ENCODE assay signal across 17 cellular contexts in genomic region chr3:129421988-129422745, GRCh38. TPM values are rescaled to one million over a fixed set of nuclear protein-coding genes. Genes with fewer than 3 reads are reported as not detected.
A peak's percentile ranks its signal among the peaks of the same experiment; 100 is the strongest.
DNase-seq lines count a peak whose midpoint lies in the region; FAIRE-seq and TF ChIP-seq lines count a peak whose summit lies in the region.
"Had no signal": no experiment of that assay in that cellular context is flagged by ENCODE, and none has a peak within 500 bp of the region (broad histone marks: within the 10 kb centered on the region; RNA-seq: fewer than 3 reads in every experiment).

No MANE protein-coding gene starts in this region.

- no peaks in the 10 kb centered on the region; the same call in 1 of the 2 replicates for H3K36me3 ChIP-seq in OCI-LY1 (ENCODE audit: insufficient read depth, low read length)
- no peaks in the 10 kb centered on the region for H3K36me3 ChIP-seq in endothelial cell of umbilical vein (ENCODE audit: control insufficient read depth in 2 of 2, extremely low read depth in 1 of 2, insufficient read depth in 2 of 2, low read length in 2 of 2)
- no peaks in the 10 kb centered on the region for H3K36me3 ChIP-seq in osteoblast (ENCODE audit: insufficient read depth, low read length)
- H3K36me3 ChIP-seq: tibial nerve had no signal

- H3F3A ChIP-seq in OCI-LY1 (ENCODE audit: insufficient read depth, low read length) = no peaks in the 10 kb centered on the region

- intact Hi-C loops in endothelial cell of umbilical vein (cut with micrococcal nuclease) = no loop called here

- POLR2A ChIA-PET in endothelial cell of umbilical vein (lab: Charles Lee) = no interaction called here

- H3K9me3 ChIP-seq in OCI-LY1 (ENCODE audit: low read length) (no peaks in the 10 kb centered on the region), endothelial cell of umbilical vein (replicated peaks; ENCODE audit: control insufficient read depth, insufficient read depth, low read length) (no peaks in the 10 kb centered on the region), osteoblast (ENCODE audit: low read depth, low read length) (no peaks in the 10 kb centered on the region)
- H3K9me3 ChIP-seq: tibial nerve had no signal

- TF ChIP-seq CTCF in OCI-LY1 (IDR thresholded peaks at IDR 0.05; ENCODE audit: low read length) = peak; percentile 62
- peak in 1 of 2 donors; percentile 25 for TF ChIP-seq CTCF in endothelial cell of umbilical vein (IDR thresholded peaks at IDR 0.05; ENCODE audit: extremely low read depth in 1 of 2, insufficient read depth in 1 of 2, low read depth in 1 of 2, low read length in 2 of 2)
- TF ChIP-seq CTCF in osteoblast (IDR thresholded peaks at IDR 0.05; ENCODE audit: extremely low read depth, low read depth, low read length) = peak; percentile 34

- H3K4me1 ChIP-seq in OCI-LY1 (ENCODE audit: insufficient read depth, low read length, severe bottlenecking) = peaks cover 18% of the 10 kb centered on the region
- H3K4me1 ChIP-seq in endothelial cell of umbilical vein (ENCODE audit: control insufficient read depth, extremely low read depth, insufficient read depth, low read length) = peaks cover 6% of the 10 kb centered on the region
- H3K4me1 ChIP-seq in osteoblast (ENCODE audit: insufficient read depth, low read length) = peaks cover 7% of the 10 kb centered on the region
- H3K4me1 ChIP-seq: tibial nerve had no signal

- no peaks in the 10 kb centered on the region for H3K27me3 ChIP-seq in OCI-LY1 (ENCODE audit: insufficient read depth, low read length)
- H3K27me3 ChIP-seq in endothelial cell of umbilical vein (ENCODE audit: control insufficient read depth in 2 of 2, insufficient read depth in 2 of 2, low read length in 2 of 2) = no peaks in the 10 kb centered on the region
- no peaks in the 10 kb centered on the region for H3K27me3 ChIP-seq in osteoblast (ENCODE audit: insufficient read depth, low read length)
- H3K27me3 ChIP-seq: tibial nerve had no signal

- DNase-seq in NCI-H82 (lab: John Stamatoyannopoulos, UW) (peak; percentile 13), NCI-H82 treated with DMSO at 0.1 percent for 48 hours (lab: John Stamatoyannopoulos, UW; ENCODE audit: unreplicated experiment) (no peak), endothelial cell of umbilical vein (ENCODE audit: low read depth, low spot score) (peak; percentile 19), osteoblast (ENCODE audit: insufficient read length, low spot score, missing footprints) (no peak), NCI-H1105 (lab: John Stamatoyannopoulos, UW) (no peak), kidney glomerular epithelial cell (lab: John Stamatoyannopoulos, UW) (no peak), amniotic stem cell (lab: John Stamatoyannopoulos, UW) (no peak)
- DNase-seq: activated CD4-positive, alpha-beta memory T cell treated with anti-CD3 and anti-CD28 coated beads, Interleukin-2, amount 10 ng/mL, durations not matched to agents 7 days and 5 days; CD8-positive, alpha-beta memory T cell; hippocampal formation; NCI-H1417; NCI-H345; small intestine had no signal

- BruUV-seq in endothelial cell of umbilical vein (replicated peaks; lab: Mats Ljungman, UMichigan) = no TSS peak

- CTCF ChIA-PET in endothelial cell of umbilical vein (lab: Charles Lee) = interaction anchor here (0.6 to 3.9 kb wide), 7 partner anchors 9 to 628 kb away, joined by 3 to 25 read pairs (median 3); no protein-coding TSS in a partner anchor

- dilution Hi-C loops in endothelial cell of umbilical vein (cut with MboI; ENCODE audit: extremely low pct_ligation_motif_present, low sequenced_read_pairs) = no loop called here

- H3K4me2 ChIP-seq in OCI-LY1 (ENCODE audit: low read length) = no peak overlapping the region
- no peak overlapping the region for H3K4me2 ChIP-seq in endothelial cell of umbilical vein (ENCODE audit: insufficient read depth, low read length)
- no peak overlapping the region for H3K4me2 ChIP-seq in osteoblast (ENCODE audit: insufficient read depth, low read length)

- peak; percentile 40 for FAIRE-seq in endothelial cell of umbilical vein (lab: Jason Lieb, UNC)
- FAIRE-seq: small intestine had no signal

- H3K9ac ChIP-seq in OCI-LY1 (ENCODE audit: low read length) (no peak overlapping the region), endothelial cell of umbilical vein (replicated peaks; ENCODE audit: extremely low read depth, insufficient read depth, low read length) (no peak overlapping the region)

- no peak for TF ChIP-seq POLR2A in endothelial cell of umbilical vein (IDR thresholded peaks at IDR 0.05; ENCODE audit: low read depth, low read length)

- no peaks in the 10 kb centered on the region for H4K20me1 ChIP-seq in OCI-LY1 (ENCODE audit: insufficient read depth, low read length)
- H4K20me1 ChIP-seq in endothelial cell of umbilical vein (replicated peaks; ENCODE audit: control insufficient read depth, extremely low read depth, insufficient read depth, low read length) = no peaks in the 10 kb centered on the region
- no peaks in the 10 kb centered on the region for H4K20me1 ChIP-seq in osteoblast (ENCODE audit: insufficient read depth, low read length)

- no peaks in the 10 kb centered on the region for H3K9me1 ChIP-seq in endothelial cell of umbilical vein (replicated peaks; ENCODE audit: control insufficient read depth, extremely low read depth, insufficient read depth, low read length)

- H3K9me2 ChIP-seq in OCI-LY1 (ENCODE audit: low read depth, low read length) = no peaks in the 10 kb centered on the region

- no peak overlapping the region for H3K27ac ChIP-seq in OCI-LY1 (ENCODE audit: low read depth, low read length, poor library complexity, severe bottlenecking)
- H3K27ac ChIP-seq in endothelial cell of umbilical vein (ENCODE audit: insufficient read depth, low read depth, low read length) = no peak overlapping the region
- H3K27ac ChIP-seq in osteoblast (ENCODE audit: low read depth, low read length) = no peak overlapping the region
- H3K27ac ChIP-seq: coronary artery, tibial nerve had no signal

- no peak overlapping the region for H2AFZ ChIP-seq in OCI-LY1 (ENCODE audit: low read length)
- no peak overlapping the region for H2AFZ ChIP-seq in endothelial cell of umbilical vein (ENCODE audit: low read depth, low read length)
- no peak overlapping the region for H2AFZ ChIP-seq in osteoblast (ENCODE audit: low read length)

- H3K79me2 ChIP-seq in OCI-LY1 (ENCODE audit: insufficient read depth, low read length) (no peaks in the 10 kb centered on the region), endothelial cell of umbilical vein (ENCODE audit: control insufficient read depth, insufficient read depth, low read length) (no peaks in the 10 kb centered on the region), osteoblast (ENCODE audit: insufficient read depth, low read length) (no peaks in the 10 kb centered on the region)

- H3K4me3 ChIP-seq in OCI-LY1 (ENCODE audit: low read depth, low read length, poor library complexity, severe bottlenecking) (no peak overlapping the region), endothelial cell of umbilical vein (replicated peaks in 1 of 3; ENCODE audit: insufficient read depth in 1 of 3, low read depth in 1 of 3, low read length in 3 of 3) (no peak overlapping the region), osteoblast (ENCODE audit: insufficient read depth, low read length) (no peak overlapping the region)
- H3K4me3 ChIP-seq: coronary artery, tibial nerve had no signal

TF ChIP-seq in endothelial cell of umbilical vein, 7 proteins besides CTCF, POLR2A, EP300 and RAD21 (continues in another document):
- TF ChIP-seq EZH2 (IDR thresholded peaks at IDR 0.05; ENCODE audit: borderline replicate concordance, low read depth, low read length, severe bottlenecking) = no peak
- TF ChIP-seq GATA2 (IDR thresholded peaks at IDR 0.05; ENCODE audit: insufficient read depth, insufficient read length, low read depth, low read length) = no peak
- no peak for TF ChIP-seq POLR2AphosphoS5 (IDR thresholded peaks at IDR 0.05; ENCODE audit: insufficient read depth, low read depth, low read length)
- TF ChIP-seq MYC (IDR thresholded peaks at IDR 0.05; ENCODE audit: low read depth, low read length) = no peak
- no peak for TF ChIP-seq JUN (IDR thresholded peaks at IDR 0.05; ENCODE audit: borderline replicate concordance, insufficient read depth, insufficient read length, low read depth)
- no peak for TF ChIP-seq MAX (IDR thresholded peaks at IDR 0.05; ENCODE audit: insufficient read depth, insufficient read length)

RNA-seq across cellular contexts. Expression of gene EFCAB12, which starts 6.3 kb away (rescaled TPM):
- total RNA-seq in endothelial cell of umbilical vein = 0.25 and 0.49 TPM in 2 replicates
- 0.15 and 0.19 TPM in 2 replicates for polyA plus RNA-seq in endothelial cell of umbilical vein
- polyA plus RNA-seq in endothelial cell of umbilical vein (2011; cell fraction: cytosol; rRNA removed) = 0.05 and 0.10 TPM in 2 replicates
- 0.88 and 1.0 TPM in 2 replicates for polyA plus RNA-seq in endothelial cell of umbilical vein (2011; cell fraction: nucleus; rRNA removed)
- polyA plus RNA-seq in endothelial cell of umbilical vein (2012) = 0.12 and 0.14 TPM in 2 replicates
- 0.10 TPM in 1 of 2 replicates, not detected in the other for polyA minus RNA-seq in endothelial cell of umbilical vein
- not detected for polyA minus RNA-seq in endothelial cell of umbilical vein (2011; cell fraction: cytosol; rRNA and poly(A)+ RNA removed)
- 0.43 and 0.82 TPM in 2 replicates for polyA minus RNA-seq in endothelial cell of umbilical vein (2011; cell fraction: nucleus; rRNA and poly(A)+ RNA removed)
- total RNA-seq in osteoblast = under 0.01 TPM in 2 replicates
- total RNA-seq: G401 had no signal

RNA-seq across cellular contexts. Expression of gene MBD4, which starts 17.6 kb away (rescaled TPM):
- total RNA-seq in endothelial cell of umbilical vein = 33.2 and 39.5 TPM in 2 replicates
- 11.0 and 17.4 TPM in 2 replicates for polyA plus RNA-seq in endothelial cell of umbilical vein
- 19.7 and 19.8 TPM in 2 replicates for polyA plus RNA-seq in endothelial cell of umbilical vein (2011; cell fraction: cytosol; rRNA removed)
- 54.2 and 68.8 TPM in 2 replicates for polyA plus RNA-seq in endothelial cell of umbilical vein (2011; cell fraction: nucleus; rRNA removed)
- polyA plus RNA-seq in endothelial cell of umbilical vein (2012) = 16.1 and 22.9 TPM in 2 replicates
- 14.0 and 16.5 TPM in 2 replicates for polyA minus RNA-seq in endothelial cell of umbilical vein
- polyA minus RNA-seq in endothelial cell of umbilical vein (2011; cell fraction: cytosol; rRNA and poly(A)+ RNA removed) = 28.5 TPM
- 35.0 and 41.0 TPM in 2 replicates for polyA minus RNA-seq in endothelial cell of umbilical vein (2011; cell fraction: nucleus; rRNA and poly(A)+ RNA removed)
- total RNA-seq in osteoblast = 37.1 and 41.3 TPM in 2 replicates

RNA-seq across cellular contexts. Expression of gene IFT122, which starts 17.9 kb away (rescaled TPM):
- total RNA-seq in endothelial cell of umbilical vein = 36.6 and 41.7 TPM in 2 replicates
- 38.4 and 44.3 TPM in 2 replicates for polyA plus RNA-seq in endothelial cell of umbilical vein
- 26.1 and 28.0 TPM in 2 replicates for polyA plus RNA-seq in endothelial cell of umbilical vein (2011; cell fraction: cytosol; rRNA removed)
- 105 and 116 TPM in 2 replicates for polyA plus RNA-seq in endothelial cell of umbilical vein (2011; cell fraction: nucleus; rRNA removed)
- 18.0 and 23.9 TPM in 2 replicates for polyA plus RNA-seq in endothelial cell of umbilical vein (2012)
- polyA minus RNA-seq in endothelial cell of umbilical vein = 67.1 and 91.1 TPM in 2 replicates
- 9.4 TPM for polyA minus RNA-seq in endothelial cell of umbilical vein (2011; cell fraction: cytosol; rRNA and poly(A)+ RNA removed)
- polyA minus RNA-seq in endothelial cell of umbilical vein (2011; cell fraction: nucleus; rRNA and poly(A)+ RNA removed) = 56.9 and 73.7 TPM in 2 replicates
- total RNA-seq in osteoblast = 30.4 and 30.6 TPM in 2 replicates

Comparison
In these comparisons a context has a peak if more than half of its experiments do, and no peak if none do; other contexts are left out.
1. DNase-seq: peak in NCI-H82 (single experiment) and endothelial cell of umbilical vein (single experiment); none in NCI-H82 treated with DMSO at 0.1 percent for 48 hours (single experiment), osteoblast (single experiment), NCI-H1105 (single experiment), kidney glomerular epithelial cell (single experiment) and amniotic stem cell (single experiment).